In genomic region chr6:89637960-89638319, GRCh38 we compare ENCODE assay signal across 8 cellular contexts. TPM values are rescaled to one million over a fixed set of nuclear protein-coding genes. Genes with fewer than 3 reads are reported as not detected.
DNase-seq lines count a peak whose midpoint lies in the region; ATAC-seq and TF ChIP-seq lines count a peak whose summit lies in the region.

No MANE protein-coding gene starts in this region.

- TF ChIP-seq CTCF in AG10803 (conservative IDR thresholded peaks at IDR 0.05; ENCODE audit: low read length): no peak

- H3K4me1 Mint-ChIP-seq in activated CD8-positive, alpha-beta T cell treated with anti-CD3 and anti-CD28 coated beads, Interleukin-2, amount 10 ng/mL, durations not matched to agents 7 days and 5 days (ENCODE audit: low read depth): peaks cover 32% of the 10 kb centered on the region

- H3K27me3 Mint-ChIP-seq in activated CD8-positive, alpha-beta T cell treated with anti-CD3 and anti-CD28 coated beads, Interleukin-2, amount 10 ng/mL, durations not matched to agents 7 days and 5 days (ENCODE audit: low read depth): no peaks in the 10 kb centered on the region

- H3K27me3 ChIP-seq in H7 (ENCODE audit: control insufficient read depth, insufficient read depth, low read length): no peaks in the 10 kb centered on the region
- H3K27me3 ChIP-seq in iPS-20b (ENCODE audit: insufficient read depth, low read length): no peaks in the 10 kb centered on the region
- H3K27me3 ChIP-seq in subcutaneous abdominal adipose tissue (ENCODE audit: control insufficient read depth in 5 of 5, insufficient read depth in 4 of 5, low read length in 5 of 5): no peaks in the 10 kb centered on the region

- peak overlapping the region; percentile 92 for H3K9ac ChIP-seq in iPS-20b (ENCODE audit: low read depth, low read length)
- H3K9ac ChIP-seq in subcutaneous abdominal adipose tissue (ENCODE audit: low read length in 5 of 5): peak overlapping the region; percentile 74 to 93 (median 89)

- H3K36me3 ChIP-seq in H7 (replicated peaks; ENCODE audit: control insufficient read depth, insufficient read depth, low read length) (peaks cover 7% of the 10 kb centered on the region), iPS-20b (ENCODE audit: insufficient read depth, low read depth, low read length) (peaks cover 47% of the 10 kb centered on the region), subcutaneous abdominal adipose tissue (ENCODE audit: control insufficient read depth in 5 of 5, insufficient read depth in 5 of 5, low read length in 5 of 5) (peaks cover 5 to 21% (median 12%) of the 10 kb centered on the region in 5 donors)

- H3K27ac ChIP-seq in iPS-20b (ENCODE audit: low read length) (peak overlapping the region; percentile 74), subcutaneous abdominal adipose tissue (ENCODE audit: low read depth, low read length) (peak overlapping the region; percentile 86)

- H3K4me1 ChIP-seq in iPS-20b (ENCODE audit: insufficient read depth, low read length) (peaks cover 6% of the 10 kb centered on the region; the same call in 1 of the 2 replicates), subcutaneous abdominal adipose tissue (ENCODE audit: control insufficient read depth in 5 of 5, insufficient read depth in 5 of 5, low read length in 5 of 5) (peaks cover 1 to 17% (median 15%) of the 10 kb centered on the region in 5 donors)

- peak overlapping the region; percentile 93 for H3K4me3 Mint-ChIP-seq in activated CD8-positive, alpha-beta T cell treated with anti-CD3 and anti-CD28 coated beads, Interleukin-2, amount 10 ng/mL, durations not matched to agents 7 days and 5 days

- ATAC-seq in activated CD8-positive, alpha-beta T cell treated with anti-CD3 and anti-CD28 coated beads, Interleukin-2, amount 10 ng/mL, durations not matched to agents 7 days and 5 days: peak; percentile 3
- no peak for ATAC-seq in HG02884 (IDR thresholded peaks at IDR 0.05; ENCODE audit: unreplicated experiment)

- peak overlapping the region; percentile 91 for H3K4me3 ChIP-seq in AG10803 (ENCODE audit: low read length)
- H3K4me3 ChIP-seq in H7 (ENCODE audit: insufficient read depth, low read depth, low read length): peak overlapping the region; percentile 81
- peak overlapping the region; percentile 98 for H3K4me3 ChIP-seq in iPS-20b (ENCODE audit: low read length)
- H3K4me3 ChIP-seq in subcutaneous abdominal adipose tissue (ENCODE audit: low read depth in 1 of 5, low read length in 5 of 5): peak overlapping the region; percentile 78 to 100 (median 90)

- DNase-seq in AG10803 (ENCODE audit: low read depth) (no peak), H7 (no peak), amygdala (lab: John Stamatoyannopoulos, UW) (no peak)
- no peak for DNase-seq in activated CD8-positive, alpha-beta T cell treated with anti-CD3 and anti-CD28 coated beads, Interleukin-2, amount 10 ng/mL, durations not matched to agents 7 days and 5 days
- no peak for DNase-seq in NK-92 treated with Interleukin-12 subunit alpha and Interleukin-12 subunit beta, amount 100 ng/mL, for 24 hours (lab: John Stamatoyannopoulos, UW)

- POLR2A ChIA-PET in activated CD8-positive, alpha-beta T cell treated with anti-CD3 and anti-CD28 coated beads, Interleukin-2, amount 10 ng/mL, durations not matched to agents 7 days and 5 days (lab: Charles Lee): interaction anchor here (0.6 to 1.4 kb wide), 11 partner anchors 9 to 557 kb away, joined by 3 to 6 read pairs (median 4); partner anchors contain the start of genes CASP8AP2, MDN1, PNRC1 and UBE2J1

- H3K27ac Mint-ChIP-seq in activated CD8-positive, alpha-beta T cell treated with anti-CD3 and anti-CD28 coated beads, Interleukin-2, amount 10 ng/mL, durations not matched to agents 7 days and 5 days: peak overlapping the region; percentile 98

- H3K9me3 ChIP-seq in iPS-20b (ENCODE audit: insufficient read depth, low read depth, low read length) (no peaks in the 10 kb centered on the region), subcutaneous abdominal adipose tissue (ENCODE audit: control insufficient read depth in 5 of 5, low read length in 5 of 5) (no peaks in the 10 kb centered on the region)

- no peaks in the 10 kb centered on the region for H3K9me3 Mint-ChIP-seq in activated CD8-positive, alpha-beta T cell treated with anti-CD3 and anti-CD28 coated beads, Interleukin-2, amount 10 ng/mL, durations not matched to agents 7 days and 5 days (ENCODE audit: insufficient read depth)

- CTCF ChIA-PET in activated CD8-positive, alpha-beta T cell treated with anti-CD3 and anti-CD28 coated beads, Interleukin-2, amount 10 ng/mL, durations not matched to agents 7 days and 5 days (lab: Charles Lee): interaction anchor here (1.0 to 3.2 kb wide), 6 partner anchors 9 to 266 kb away, joined by 3 to 15 read pairs (median 4); partner anchors contain the start of gene ANKRD6

- H3K36me3 Mint-ChIP-seq in activated CD8-positive, alpha-beta T cell treated with anti-CD3 and anti-CD28 coated beads, Interleukin-2, amount 10 ng/mL, durations not matched to agents 7 days and 5 days (ENCODE audit: low read depth): peaks cover 57% of the 10 kb centered on the region

RNA-seq across cellular contexts. Expression of gene LYRM2, which starts 0.6 kb away (rescaled TPM):
- total RNA-seq in H7 (2014; rRNA removed; shearing (Covaris generic)): 5.1 and 5.8 TPM in 2 replicates
- total RNA-seq in activated CD8-positive, alpha-beta T cell treated with anti-CD3 and anti-CD28 coated beads, Interleukin-2, amount 10 ng/mL, durations not matched to agents 7 days and 5 days: 10 to 100 TPM; 29.2 to 29.5 TPM
